1 cellular context compared by ENCODE assay signal in genomic region chr1:156524985-156525590, GRCh38.
TF ChIP-seq lines count a peak whose summit lies in the region.

No MANE protein-coding gene starts in this region.

TF ChIP-seq in K562, 482 proteins besides CTCF, POLR2A, EP300 and RAD21:
- TF ChIP-seq FOXJ2 (tag; IDR thresholded peaks at IDR 0.05) = no peak
- TF ChIP-seq ZNF398 (CRISPR knock-in tag; IDR thresholded peaks at IDR 0.05) = no peak
- no peak for TF ChIP-seq MGA (IDR thresholded peaks at IDR 0.05)
- no peak for TF ChIP-seq SMARCA4 (IDR thresholded peaks at IDR 0.05)
- no peak for TF ChIP-seq RFX5 (IDR thresholded peaks at IDR 0.05; ENCODE audit: low read depth, low read length)
- no peak for TF ChIP-seq POLR2H (tag; IDR thresholded peaks at IDR 0.05; ENCODE audit: low read depth)
- TF ChIP-seq CGGBP1 (CRISPR knock-in tag; IDR thresholded peaks at IDR 0.05) = no peak
- TF ChIP-seq RNF2 (IDR thresholded peaks at IDR 0.05) = no peak
- TF ChIP-seq SNAPC5 (CRISPR knock-in tag; IDR thresholded peaks at IDR 0.05) = no peak
- no peak for TF ChIP-seq HINFP (tag; conservative IDR thresholded peaks at IDR 0.05; ENCODE audit: low read depth)
- no peak for TF ChIP-seq RBM14 (IDR thresholded peaks at IDR 0.05; ENCODE audit: borderline replicate concordance, insufficient read depth, low read depth, low read length)
- no peak for TF ChIP-seq KLF16 (IDR thresholded peaks at IDR 0.05)
- no peak for TF ChIP-seq BRD9 (IDR thresholded peaks at IDR 0.05; ENCODE audit: low read depth, partially characterized antibody)
- no peak for TF ChIP-seq ZZZ3 (IDR thresholded peaks at IDR 0.05)
- TF ChIP-seq PTBP1 (IDR thresholded peaks at IDR 0.05; ENCODE audit: low read depth, low read length) = no peak
- TF ChIP-seq ZBTB26 (CRISPR knock-in tag; IDR thresholded peaks at IDR 0.05) = no peak
- TF ChIP-seq TRIM25 (IDR thresholded peaks at IDR 0.05; ENCODE audit: borderline replicate concordance) = no peak
- TF ChIP-seq HCFC1 (IDR thresholded peaks at IDR 0.05; ENCODE audit: low read depth, low read length) = no peak
TF ChIP-seq in K562: peak in this region for 0.
